In genomic region chr1:45752441-45753052, GRCh38 we compare ENCODE assay signal across 21 cellular contexts. TPM values are rescaled to one million over a fixed set of nuclear protein-coding genes. Genes with fewer than 3 reads are reported as not detected.
A peak's percentile ranks its signal among the peaks of the same experiment; 100 is the strongest.
DNase-seq lines count a peak whose midpoint lies in the region; ATAC-seq and TF ChIP-seq lines count a peak whose summit lies in the region.
"Had no signal": no experiment of that assay in that cellular context is flagged by ENCODE, and none has a peak within 500 bp of the region (broad histone marks: within the 10 kb centered on the region; RNA-seq: fewer than 3 reads in every experiment).

No MANE protein-coding gene starts in this region.

- CTCF ChIA-PET in activated CD8-positive, alpha-beta memory T cell treated with anti-CD3 and anti-CD28 coated beads, Interleukin-2, amount 10 ng/mL, durations not matched to agents 7 days and 5 days (lab: Charles Lee) = interaction anchor here (1.1 kb wide), 1 partner anchor 182 kb away, joined by 3 read pairs; no protein-coding TSS in a partner anchor

- H3K4me1 Mint-ChIP-seq in activated T-helper 17 cell treated with anti-CD3 and anti-CD28 coated beads, Interleukin-2, amount 50 U/mL, for 72 hours = peaks cover 4% of the 10 kb centered on the region
- H3K4me1 Mint-ChIP-seq in activated CD8-positive, alpha-beta memory T cell treated with anti-CD3 and anti-CD28 coated beads, Interleukin-2, amount 10 ng/mL, durations not matched to agents 7 days and 5 days = peaks cover 24% of the 10 kb centered on the region

- H3K36me3 ChIP-seq in hepatocyte (replicated peaks; ENCODE audit: insufficient read depth, low read depth) (no peaks in the 10 kb centered on the region), tibial artery (no peaks in the 10 kb centered on the region)
- H3K36me3 ChIP-seq: BLaER1, cardiac muscle cell, uterus had no signal

- H4K20me1 ChIP-seq in hepatocyte (ENCODE audit: insufficient read depth, poor library complexity, severe bottlenecking) = no peaks in the 10 kb centered on the region
- H4K20me1 ChIP-seq: BLaER1 had no signal

- no peaks in the 10 kb centered on the region for H3K9me3 Mint-ChIP-seq in activated T-helper 17 cell treated with anti-CD3 and anti-CD28 coated beads, Interleukin-2, amount 50 U/mL, for 72 hours
- H3K9me3 Mint-ChIP-seq in activated CD8-positive, alpha-beta memory T cell treated with anti-CD3 and anti-CD28 coated beads, Interleukin-2, amount 10 ng/mL, durations not matched to agents 7 days and 5 days (ENCODE audit: low read depth) = peaks cover 7% of the 10 kb centered on the region

- H3K9me2 ChIP-seq in hepatocyte (replicated peaks; ENCODE audit: insufficient read depth) = no peaks in the 10 kb centered on the region

- peak; percentile 3 for DNase-seq in CD1c-positive myeloid dendritic cell (ENCODE audit: extremely low spot score)
- DNase-seq in HL-60 (ENCODE audit: low read depth in 1 of 2, low spot score in 1 of 2) = peak; percentile 30 to 51
- no peak for DNase-seq in hepatocyte (ENCODE audit: low spot score)
- DNase-seq in activated CD8-positive, alpha-beta memory T cell treated with anti-CD3 and anti-CD28 coated beads, Interleukin-2, amount 10 ng/mL, durations not matched to agents 7 days and 5 days = no peak
- no peak for DNase-seq in SW480 (ENCODE audit: low spot score)
- DNase-seq in NCI-H2029 (lab: John Stamatoyannopoulos, UW) = no peak
- no peak for DNase-seq in tibial artery
- DNase-seq: activated CD4-positive, alpha-beta T cell treated with anti-CD3 and anti-CD28 coated beads, Interleukin-2, amount 50 U/mL, for 1 hour; activated gamma-delta T cell treated with Interleukin-2 at 50 U/mL for 16 hours; EL; left cardiac atrium; NCI-H1105 treated with DMSO at 0.1 percent for 48 hours; NCI-H446 treated with DMSO at 0.1 percent for 48 hours; right cardiac atrium; RPMI8226; stimulated activated CD4-positive, alpha-beta T cell treated with anti-CD3 and anti-CD28 coated beads, Interleukin-4, amount 100 ng/mL, for 4 hours; stimulated activated naive CD4-positive, alpha-beta T cell; uterus had no signal

- peaks cover 6% of the 10 kb centered on the region for H3K4me1 ChIP-seq in hepatocyte (ENCODE audit: insufficient read depth)
- peaks cover 0 to 21% (median 13%) of the 10 kb centered on the region in 4 donors for H3K4me1 ChIP-seq in tibial artery
- H3K4me1 ChIP-seq: uterus had no signal

- no peak overlapping the region for H3K27ac Mint-ChIP-seq in activated T-helper 17 cell treated with anti-CD3 and anti-CD28 coated beads, Interleukin-2, amount 50 U/mL, for 72 hours
- H3K27ac Mint-ChIP-seq in activated CD8-positive, alpha-beta memory T cell treated with anti-CD3 and anti-CD28 coated beads, Interleukin-2, amount 10 ng/mL, durations not matched to agents 7 days and 5 days = no peak overlapping the region

- peaks cover 12% of the 10 kb centered on the region for H3K79me2 ChIP-seq in hepatocyte

- H2AFZ ChIP-seq in hepatocyte = no peak overlapping the region

- no peak overlapping the region for H3K4me2 ChIP-seq in hepatocyte
- H3K4me2 ChIP-seq: BLaER1 had no signal

- H3K27me3 ChIP-seq in HL-60 (ENCODE audit: insufficient read depth, poor library complexity, severe bottlenecking) = no peaks in the 10 kb centered on the region
- no peaks in the 10 kb centered on the region for H3K27me3 ChIP-seq in hepatocyte
- H3K27me3 ChIP-seq in tibial artery = no peaks in the 10 kb centered on the region
- H3K27me3 ChIP-seq: BLaER1, cardiac muscle cell, uterus had no signal

- 83% methylated on average over 2 of the region's 2 CpGs for WGBS in hepatocyte (ENCODE audit: low lambda C conversion rate, missing lambda C conversion rate)

- no peak for ATAC-seq in activated T-helper 17 cell treated with anti-CD3 and anti-CD28 coated beads, Interleukin-2, amount 50 U/mL, for 72 hours (replicated peaks)
- no peak for ATAC-seq in activated CD8-positive, alpha-beta memory T cell treated with anti-CD3 and anti-CD28 coated beads, Interleukin-2, amount 10 ng/mL, durations not matched to agents 7 days and 5 days
- ATAC-seq: left cardiac atrium, right cardiac atrium had no signal

- no peaks in the 10 kb centered on the region for H3K27me3 Mint-ChIP-seq in activated T-helper 17 cell treated with anti-CD3 and anti-CD28 coated beads, Interleukin-2, amount 50 U/mL, for 72 hours
- H3K27me3 Mint-ChIP-seq in activated CD8-positive, alpha-beta memory T cell treated with anti-CD3 and anti-CD28 coated beads, Interleukin-2, amount 10 ng/mL, durations not matched to agents 7 days and 5 days = no peaks in the 10 kb centered on the region

- intact Hi-C loops in tibial artery (cut with DNase I; ENCODE audit: low total_unique reads) = no loop called here

- peak overlapping the region; percentile 95 for H3K4me3 Mint-ChIP-seq in activated T-helper 17 cell treated with anti-CD3 and anti-CD28 coated beads, Interleukin-2, amount 50 U/mL, for 72 hours
- H3K4me3 Mint-ChIP-seq in activated CD8-positive, alpha-beta memory T cell treated with anti-CD3 and anti-CD28 coated beads, Interleukin-2, amount 10 ng/mL, durations not matched to agents 7 days and 5 days = no peak overlapping the region

- H3K9me3 ChIP-seq in hepatocyte (ENCODE audit: low read depth) = no peaks in the 10 kb centered on the region
- no peaks in the 10 kb centered on the region for H3K9me3 ChIP-seq in tibial artery
- H3K9me3 ChIP-seq: uterus had no signal

- no peak for TF ChIP-seq CTCF in HL-60 (IDR thresholded peaks at IDR 0.05; ENCODE audit: insufficient read depth, low read length)
- TF ChIP-seq CTCF in hepatocyte (IDR thresholded peaks at IDR 0.05; ENCODE audit: poor library complexity) = no peak
- no peak for TF ChIP-seq CTCF in tibial artery (IDR thresholded peaks at IDR 0.05)

- H3K36me3 Mint-ChIP-seq in activated T-helper 17 cell treated with anti-CD3 and anti-CD28 coated beads, Interleukin-2, amount 50 U/mL, for 72 hours (ENCODE audit: low read depth) = no peaks in the 10 kb centered on the region
- peaks cover 8% of the 10 kb centered on the region for H3K36me3 Mint-ChIP-seq in activated CD8-positive, alpha-beta memory T cell treated with anti-CD3 and anti-CD28 coated beads, Interleukin-2, amount 10 ng/mL, durations not matched to agents 7 days and 5 days

- peak overlapping the region; percentile 54 for H3K27ac ChIP-seq in HL-60 (replicated peaks)
- H3K27ac ChIP-seq in hepatocyte = peak overlapping the region; percentile 98
- no peak overlapping the region for H3K27ac ChIP-seq in tibial artery
- H3K27ac ChIP-seq: cardiac muscle cell had no signal

- no peak overlapping the region for H3K4me3 ChIP-seq in HL-60 (replicated peaks; ENCODE audit: insufficient read depth, low read length)
- no peak overlapping the region for H3K4me3 ChIP-seq in hepatocyte
- H3K4me3 ChIP-seq in tibial artery = no peak overlapping the region
- H3K4me3 ChIP-seq: BLaER1, cardiac muscle cell, uterus had no signal

RNA-seq across cellular contexts. Expression of gene IPP, which starts 2.1 kb away (rescaled TPM):
- 10 to 100 TPM; 10.0 to 15.4 TPM for total RNA-seq in activated T-helper 17 cell treated with anti-CD3 and anti-CD28 coated beads, Interleukin-2, amount 50 U/mL, for 72 hours
- 10.0 and 14.4 TPM in 2 replicates for total RNA-seq in hepatocyte
- 11.9 and 15.3 TPM in 2 replicates for polyA plus RNA-seq in hepatocyte
- total RNA-seq in activated CD8-positive, alpha-beta memory T cell treated with anti-CD3 and anti-CD28 coated beads, Interleukin-2, amount 10 ng/mL, durations not matched to agents 7 days and 5 days = 10 to 100 TPM; 10.8 to 12.3 TPM

RNA-seq across cellular contexts. Expression of gene MAST2, which starts 50.9 kb away (rescaled TPM):
- 10 to 100 TPM; 24.4 to 29.8 TPM for total RNA-seq in activated T-helper 17 cell treated with anti-CD3 and anti-CD28 coated beads, Interleukin-2, amount 50 U/mL, for 72 hours
- total RNA-seq in hepatocyte = 23.8 and 25.8 TPM in 2 replicates
- 32.4 and 33.5 TPM in 2 replicates for polyA plus RNA-seq in hepatocyte
- 10 to 100 TPM; 29.5 to 35.6 TPM for total RNA-seq in activated CD8-positive, alpha-beta memory T cell treated with anti-CD3 and anti-CD28 coated beads, Interleukin-2, amount 10 ng/mL, durations not matched to agents 7 days and 5 days

Comparison
In these comparisons a context has a peak if more than half of its experiments do, and no peak if none do; other contexts are left out.
1. DNase-seq: peak in CD1c-positive myeloid dendritic cell (single experiment) and HL-60 (2 of 2); none in hepatocyte (single experiment), activated CD8-positive, alpha-beta memory T cell treated with anti-CD3 and anti-CD28 coated beads, Interleukin-2, amount 10 ng/mL, durations not matched to agents 7 days and 5 days (single experiment), SW480 (single experiment), NCI-H2029 (single experiment) and tibial artery (0 of 2).
2. H3K27ac ChIP-seq: peak in HL-60 (single experiment) and hepatocyte (single experiment); none in tibial artery (0 of 2).